In genomic region chr2:189261431-189261841, GRCh38 we compare ENCODE assay signal across 14 cellular contexts.
DNase-seq lines count a peak whose midpoint lies in the region; ATAC-seq and TF ChIP-seq lines count a peak whose summit lies in the region.
"Had no signal": no experiment of that assay in that cellular context is flagged by ENCODE, and none has a peak within 500 bp of the region (broad histone marks: within the 10 kb centered on the region; RNA-seq: fewer than 3 reads in every experiment).

No MANE protein-coding gene starts in this region.

- H3K4me3 Mint-ChIP-seq in immature natural killer cell, result no peak overlapping the region
- H3K4me3 Mint-ChIP-seq: B cell had no signal

- no peaks in the 10 kb centered on the region for H3K36me3 Mint-ChIP-seq in immature natural killer cell

- H3K4me3 ChIP-seq in AG10803 (ENCODE audit: low read length), result no peak overlapping the region
- no peak overlapping the region for H3K4me3 ChIP-seq in IMR-90 (ENCODE audit: insufficient read depth, low read depth, low read length)
- H3K4me3 ChIP-seq in brain microvascular endothelial cell (ENCODE audit: low read depth, low read length), result no peak overlapping the region
- H3K4me3 ChIP-seq: right lobe of liver had no signal

- H3K27me3 ChIP-seq in IMR-90 (ENCODE audit: control insufficient read depth, insufficient read depth, low read length) (no peaks in the 10 kb centered on the region), brain microvascular endothelial cell (replicated peaks) (no peaks in the 10 kb centered on the region)
- H3K27me3 ChIP-seq: right lobe of liver had no signal

- TF ChIP-seq CTCF in AG10803 (conservative IDR thresholded peaks at IDR 0.05; ENCODE audit: low read length), result no peak
- no peak for TF ChIP-seq CTCF in IMR-90 (conservative IDR thresholded peaks at IDR 0.05; ENCODE audit: low read depth, low read length)
- no peak for TF ChIP-seq CTCF in brain microvascular endothelial cell (IDR thresholded peaks at IDR 0.05; ENCODE audit: low read depth, low read length, missing control alignments)

- no peak overlapping the region for H3K27ac ChIP-seq in IMR-90 (ENCODE audit: insufficient read depth, low read length)
- peak overlapping the region; percentile 68 for H3K27ac ChIP-seq in brain microvascular endothelial cell
- H3K27ac ChIP-seq: right lobe of liver had no signal

- H2AK9ac ChIP-seq in IMR-90 (replicated peaks; ENCODE audit: low read depth, low read length, poor library complexity), result no peak overlapping the region

- no peak for TF ChIP-seq RAD21 in IMR-90 (IDR thresholded peaks at IDR 0.05; ENCODE audit: low read length)

- H2AFZ ChIP-seq in IMR-90 (replicated peaks; ENCODE audit: low read length, poor library complexity), result no peak overlapping the region

- 0 out of 3 replicates have a peak overlapping the region, but pooled peaks have one; percentile 13 for H2BK15ac ChIP-seq in IMR-90 (ENCODE audit: low read depth, low read length)

- intact Hi-C loops in IMR-90 (cut with micrococcal nuclease), result no loop called here

- peaks cover 3% of the 10 kb centered on the region; the same call in 1 of the 2 replicates for H3K9me3 ChIP-seq in IMR-90 (ENCODE audit: control insufficient read depth, insufficient read depth, low read length)
- H3K9me3 ChIP-seq: right lobe of liver had no signal

- peak overlapping the region; percentile 60; the same call in 1 of the 2 replicates for H4K5ac ChIP-seq in IMR-90 (ENCODE audit: low read depth, low read length)

- ATAC-seq in IMR-90 (ENCODE audit: low read depth) (peak; percentile 75), HG03159 (IDR thresholded peaks at IDR 0.05; ENCODE audit: unreplicated experiment) (no peak), GM18517 (IDR thresholded peaks at IDR 0.05; ENCODE audit: unreplicated experiment) (no peak)
- ATAC-seq: activated CD4-positive, CD25-positive, alpha-beta regulatory T cell treated with anti-CD3 and anti-CD28 coated beads, Interleukin-2, amount 50 U/mL, for 24 hours; HCT116; right lobe of liver had no signal

- no peak overlapping the region for H3K23ac ChIP-seq in IMR-90 (ENCODE audit: low read depth, low read length)

- peak overlapping the region; percentile 77; the same call in 1 of the 2 replicates for H3K18ac ChIP-seq in IMR-90 (ENCODE audit: low read depth, low read length)

- POLR2A ChIA-PET in IMR-90 (lab: Charles Lee; ENCODE audit: unreplicated experiment), result interaction anchor here (1.1 kb wide), 1 partner anchor 85 kb away, joined by 3 read pairs; no protein-coding TSS in a partner anchor

- peak overlapping the region; percentile 6; the same call in 1 of the 2 replicates for H2BK20ac ChIP-seq in IMR-90 (ENCODE audit: low read depth, low read length)

- no peak overlapping the region for H3K27ac Mint-ChIP-seq in immature natural killer cell
- H3K27ac Mint-ChIP-seq: B cell had no signal

- H4K91ac ChIP-seq in IMR-90 (ENCODE audit: insufficient read depth, low read depth, low read length), result no peak overlapping the region

- in situ Hi-C loops in IMR-90 (cut with MboI; ENCODE audit: low sequenced_read_pairs), result no loop called here
- in situ Hi-C loops in brain microvascular endothelial cell (cut with HindIII; ENCODE audit: low pct_ligation_motif_present, low sequenced_read_pairs), result no loop called here

- no peak overlapping the region for H3K9ac ChIP-seq in IMR-90 (ENCODE audit: low read depth, low read length)

- H3K9me3 Mint-ChIP-seq in immature natural killer cell, result peaks cover 0 to 10% (median 5%) of the 10 kb centered on the region in 6 donors

- peak overlapping the region; percentile 79; the same call in 1 of the 2 replicates for H3K4me2 ChIP-seq in IMR-90 (ENCODE audit: low read depth, low read length)

- no peaks in the 10 kb centered on the region; the same call in 1 of the 2 replicates for H3K9me1 ChIP-seq in IMR-90 (ENCODE audit: insufficient read depth, low read length)

- H2AK5ac ChIP-seq in IMR-90 (ENCODE audit: low read depth, low read length), result no peak overlapping the region

- no CpG with 5 or more reads among the region's 2 CpGs for WGBS in IMR-90 (ENCODE audit: extremely low coverage in 2 of 2, insufficient read length in 1 of 2), 2 experiments

- H4K20me1 ChIP-seq in IMR-90 (ENCODE audit: insufficient read depth, low read length), result no peaks in the 10 kb centered on the region

- H3K27me3 Mint-ChIP-seq in immature natural killer cell (ENCODE audit: low read depth in 3 of 3), result no peaks in the 10 kb centered on the region
- H3K27me3 Mint-ChIP-seq: B cell had no signal

- dilution Hi-C loops in IMR-90 (cut with HindIII; ENCODE audit: low sequenced_read_pairs, unreplicated experiment), result no loop called here

- CTCF ChIA-PET in IMR-90 (lab: Yijun Ruan, JAX), result interaction anchor here (0.8 kb wide), 1 partner anchor 8 kb away, joined by 3 read pairs; no protein-coding TSS in a partner anchor

- 0 out of 4 replicates have a peak overlapping the region, but pooled peaks of 1 of the 2 experiments have one; percentile 1 for H4K8ac ChIP-seq in IMR-90 (ENCODE audit: low read depth in 2 of 2, low read length in 2 of 2)

- peak; percentile 54 for DNase-seq in AG10803 (ENCODE audit: low read depth)
- DNase-seq in IMR-90, result peak; percentile 93
- DNase-seq in brain microvascular endothelial cell, result peak; percentile 79
- peak in 2 of 3 donors; percentile 1 to 2 for DNase-seq in immature natural killer cell
- DNase-seq in SW 1271 (lab: John Stamatoyannopoulos, UW), result no peak
- no peak for DNase-seq in GM19240 (ENCODE audit: insufficient read length, low spot score)
- DNase-seq: KG1, NCI-H2171, right lobe of liver had no signal

- H3K79me1 ChIP-seq in IMR-90 (ENCODE audit: low read depth in 1 of 2, low read length in 2 of 2), result no peaks in the 10 kb centered on the region

- no TSS peak for BruUV-seq in IMR-90 (replicated peaks; lab: Mats Ljungman, UMichigan)

- H2BK5ac ChIP-seq in IMR-90 (ENCODE audit: low read depth, low read length, poor library complexity, severe bottlenecking), result peak overlapping the region; percentile 75

- no peak overlapping the region for H3K4ac ChIP-seq in IMR-90 (ENCODE audit: low read depth, low read length)

- H3K14ac ChIP-seq in IMR-90 (replicated peaks; ENCODE audit: low read depth, low read length), result no peak overlapping the region

- no peak overlapping the region for H3K56ac ChIP-seq in IMR-90 (ENCODE audit: extremely low read depth, insufficient read depth, low read length)

- no peaks in the 10 kb centered on the region for H3K4me1 Mint-ChIP-seq in immature natural killer cell
- H3K4me1 Mint-ChIP-seq: B cell had no signal

- no peak for TF ChIP-seq POLR2A in IMR-90 (IDR thresholded peaks at IDR 0.05; ENCODE audit: low read depth, low read length)

- 0 out of 2 replicates have a peak overlapping the region, but pooled peaks have one; percentile 4 for H2BK120ac ChIP-seq in IMR-90 (ENCODE audit: low read depth, low read length)

- H3K4me1 ChIP-seq in IMR-90 (ENCODE audit: control insufficient read depth, insufficient read depth, low read length), result peaks cover 7% of the 10 kb centered on the region; the same call in 1 of the 2 replicates
- H3K4me1 ChIP-seq: right lobe of liver had no signal

- H3K36me3 ChIP-seq in IMR-90 (ENCODE audit: control insufficient read depth, insufficient read depth, low read length) (no peaks in the 10 kb centered on the region), brain microvascular endothelial cell (replicated peaks) (no peaks in the 10 kb centered on the region)
- H3K36me3 ChIP-seq: right lobe of liver had no signal

TF ChIP-seq in IMR-90, 13 proteins besides CTCF, POLR2A, EP300 and RAD21:
- TF ChIP-seq SMC3 (IDR thresholded peaks at IDR 0.05; ENCODE audit: low read depth, low read length) (no peak), MXI1 (IDR thresholded peaks at IDR 0.05; ENCODE audit: borderline replicate concordance, low read depth, low read length) (no peak), BHLHE40 (IDR thresholded peaks at IDR 0.05; ENCODE audit: low read depth, low read length) (peak; percentile 32; the same call in 1 of the 2 replicates), CHD1 (IDR thresholded peaks at IDR 0.05; ENCODE audit: low read depth, low read length) (no peak), MAZ (IDR thresholded peaks at IDR 0.05; ENCODE audit: borderline replicate concordance, low read depth, low read length) (no peak), USF2 (IDR thresholded peaks at IDR 0.05; ENCODE audit: low read depth, low read length) (no peak), RCOR1 (IDR thresholded peaks at IDR 0.05; ENCODE audit: insufficient replicate concordance, low read length) (no peak), NFE2L2 (IDR thresholded peaks at IDR 0.05; ENCODE audit: low read depth, low read length) (no peak), RFX5 (IDR thresholded peaks at IDR 0.05; ENCODE audit: low read depth, low read length) (no peak), FOS (IDR thresholded peaks at IDR 0.05; ENCODE audit: low read depth, low read length) (peak; percentile 19; the same call in 1 of the 2 replicates), MAFK (IDR thresholded peaks at IDR 0.05; ENCODE audit: low read depth, low read length) (0 out of 2 replicates have a peak, but pooled peaks have one; percentile 30)

Comparison
In these comparisons a context has a peak if more than half of its experiments do, and no peak if none do; other contexts are left out.
1. DNase-seq: peak in AG10803 (single experiment), IMR-90 (single experiment), brain microvascular endothelial cell (single experiment) and immature natural killer cell (2 of 3); none in SW 1271 (0 of 2) and GM19240 (single experiment).